In genomic region chr2:229431331-229431954, GRCh38 we compare ENCODE assay signal across 1 cellular context.
TF ChIP-seq lines count a peak whose summit lies in the region.

No MANE protein-coding gene starts in this region.

TF ChIP-seq in GM12878, 131 proteins besides CTCF, POLR2A, EP300 and RAD21 (continued from another document):
- TF ChIP-seq CUX1 (IDR thresholded peaks at IDR 0.05; ENCODE audit: insufficient replicate concordance, low read depth, low read length) = no peak
- no peak for TF ChIP-seq CHD2 (IDR thresholded peaks at IDR 0.05; ENCODE audit: borderline replicate concordance, low read depth, low read length)
- no peak for TF ChIP-seq ATF2 (IDR thresholded peaks at IDR 0.05; ENCODE audit: low read length)
- no peak for TF ChIP-seq RFX5 (IDR thresholded peaks at IDR 0.05; ENCODE audit: low read depth, low read length)
- TF ChIP-seq HDAC6 (IDR thresholded peaks at IDR 0.05; ENCODE audit: unreplicated experiment) = no peak
- TF ChIP-seq SPI1 (IDR thresholded peaks at IDR 0.05; ENCODE audit: borderline replicate concordance, insufficient read depth, low read depth, low read length) = no peak
TF ChIP-seq in GM12878: peak in this region for 0.
